Comparison of ENCODE assay signal across 20 cellular contexts in the genomic region with DNA sequence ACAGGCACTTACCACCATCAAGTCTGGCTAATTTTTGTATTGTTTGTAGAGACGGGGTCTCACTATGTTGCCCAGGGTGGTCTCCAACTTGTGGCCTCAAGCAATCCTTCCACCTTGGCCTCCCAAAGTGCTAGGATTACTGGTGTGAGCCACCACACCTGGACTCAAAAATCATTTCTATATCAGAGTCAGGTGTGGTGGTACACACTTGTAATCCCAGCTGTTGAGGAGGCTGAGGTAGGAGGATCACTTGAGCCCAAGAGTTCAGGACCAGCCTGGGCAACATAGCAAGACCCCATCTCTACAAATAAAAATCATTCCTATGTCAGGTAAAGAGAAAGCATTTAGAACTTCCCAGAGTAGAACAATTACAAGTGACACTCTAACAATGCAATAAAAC. TPM values are rescaled to one million over a fixed set of nuclear protein-coding genes. Genes with fewer than 3 reads are reported as not detected.
A peak's percentile ranks its signal among the peaks of the same experiment; 100 is the strongest.
DNase-seq lines count a peak whose midpoint lies in the region; ATAC-seq and TF ChIP-seq lines count a peak whose summit lies in the region.
"Had no signal": no experiment of that assay in that cellular context is flagged by ENCODE, and none has a peak within 500 bp of the region (broad histone marks: within the 10 kb centered on the region; RNA-seq: fewer than 3 reads in every experiment).

No MANE protein-coding gene starts in this region.

- no peak overlapping the region for H3K4me3 Mint-ChIP-seq in activated CD4-positive, alpha-beta T cell treated with anti-CD3 and anti-CD28 coated beads, Interleukin-2, amount 10 ng/mL, durations not matched to agents 7 days and 5 days
- peak overlapping the region in 1 of 3 donors; percentile 92 for H3K4me3 Mint-ChIP-seq in T-cell
- H3K4me3 Mint-ChIP-seq in dendritic cell treated with granulocyte-macrophage colony-stimulating factor and Interleukin-4, amounts not matched to agents 40 ng/mL and 50 ng/mL, for 4 days, result no peak overlapping the region
- H3K4me3 Mint-ChIP-seq: neural crest cell had no signal

- peaks cover 33% of the 10 kb centered on the region for H3K36me3 Mint-ChIP-seq in activated CD4-positive, alpha-beta T cell treated with anti-CD3 and anti-CD28 coated beads, Interleukin-2, amount 10 ng/mL, durations not matched to agents 7 days and 5 days (ENCODE audit: low read depth)
- peaks cover 16% of the 10 kb centered on the region for H3K36me3 Mint-ChIP-seq in T-cell
- peaks cover 70% of the 10 kb centered on the region for H3K36me3 Mint-ChIP-seq in dendritic cell treated with granulocyte-macrophage colony-stimulating factor and Interleukin-4, amounts not matched to agents 40 ng/mL and 50 ng/mL, for 4 days (ENCODE audit: low read depth)

- H3K9ac ChIP-seq in mammary epithelial cell (ENCODE audit: insufficient read depth, low read length), result no peak overlapping the region

- in situ Hi-C loops in mammary epithelial cell (cut with MboI; ENCODE audit: low sequenced_read_pairs in 2 of 2), result no loop called here

- peak overlapping the region; percentile 99 for H3K27ac Mint-ChIP-seq in activated CD4-positive, alpha-beta T cell treated with anti-CD3 and anti-CD28 coated beads, Interleukin-2, amount 10 ng/mL, durations not matched to agents 7 days and 5 days
- peak overlapping the region; percentile 99 for H3K27ac Mint-ChIP-seq in T-cell
- H3K27ac Mint-ChIP-seq in dendritic cell treated with granulocyte-macrophage colony-stimulating factor and Interleukin-4, amounts not matched to agents 40 ng/mL and 50 ng/mL, for 4 days, result peak overlapping the region; percentile 89

- H3K27ac ChIP-seq in stomach (peak overlapping the region in 3 of 5 donors; percentile 2 to 77 (median 77)), mammary epithelial cell (ENCODE audit: insufficient read depth, low read depth, low read length) (no peak overlapping the region)
- H3K27ac ChIP-seq: A549, epithelial cell of prostate had no signal

- dilution Hi-C loops in mammary epithelial cell (cut with HindIII; ENCODE audit: low sequenced_read_pairs), result no loop called here

- intact Hi-C loops in dendritic cell treated with granulocyte-macrophage colony-stimulating factor and Interleukin-4, amounts not matched to agents 40 ng/mL and 50 ng/mL, for 4 days (cut with micrococcal nuclease), result loop anchor here (2.0 kb wide), 1 partner anchor 13 kb away; no protein-coding TSS in a partner anchor
- intact Hi-C loops in stomach (cut with DNase I; ENCODE audit: low total_unique reads) (loop anchor here (10.0 kb wide), 1 partner anchor 49 kb away; a partner anchor contains a TSS), mammary epithelial cell (cut with micrococcal nuclease) (no loop called here)

- H3K27me3 Mint-ChIP-seq in activated CD4-positive, alpha-beta T cell treated with anti-CD3 and anti-CD28 coated beads, Interleukin-2, amount 10 ng/mL, durations not matched to agents 7 days and 5 days, result no peaks in the 10 kb centered on the region
- no peaks in the 10 kb centered on the region for H3K27me3 Mint-ChIP-seq in T-cell
- no peaks in the 10 kb centered on the region for H3K27me3 Mint-ChIP-seq in dendritic cell treated with granulocyte-macrophage colony-stimulating factor and Interleukin-4, amounts not matched to agents 40 ng/mL and 50 ng/mL, for 4 days

- no TSS peak for BruUV-seq in mammary epithelial cell (replicated peaks; lab: Mats Ljungman, UMichigan)

- H2AFZ ChIP-seq in mammary epithelial cell (ENCODE audit: low read depth, low read length), result no peak overlapping the region

- ATAC-seq in T-cell (replicated peaks in 1 of 4) (no peak), HG03469 (IDR thresholded peaks at IDR 0.05; ENCODE audit: unreplicated experiment) (no peak)
- ATAC-seq: A549; activated T-cell treated with anti-CD3 and anti-CD28 coated beads, Interleukin-2, amount 50 U/mL, for 4 hours; PC-3; right cardiac atrium had no signal

- H3K4me1 Mint-ChIP-seq in activated CD4-positive, alpha-beta T cell treated with anti-CD3 and anti-CD28 coated beads, Interleukin-2, amount 10 ng/mL, durations not matched to agents 7 days and 5 days, result peaks cover 63% of the 10 kb centered on the region
- peaks cover 48 to 68% (median 51%) of the 10 kb centered on the region in 3 donors for H3K4me1 Mint-ChIP-seq in T-cell
- peaks cover 88% of the 10 kb centered on the region for H3K4me1 Mint-ChIP-seq in dendritic cell treated with granulocyte-macrophage colony-stimulating factor and Interleukin-4, amounts not matched to agents 40 ng/mL and 50 ng/mL, for 4 days (ENCODE audit: low read depth)

- no peak for DNase-seq in activated CD4-positive, alpha-beta T cell treated with anti-CD3 and anti-CD28 coated beads, Interleukin-2, amount 10 ng/mL, durations not matched to agents 7 days and 5 days
- DNase-seq in activated CD4-positive, alpha-beta T cell treated with anti-CD3 and anti-CD28 coated beads for 48 hours, result no peak
- DNase-seq in T-cell, result no peak
- no peak for DNase-seq in stomach
- no peak for DNase-seq in kidney glomerular epithelial cell (lab: John Stamatoyannopoulos, UW)
- DNase-seq in mammary epithelial cell, result no peak
- DNase-seq: activated CD4-positive, CD25-positive, alpha-beta regulatory T cell; activated T-cell treated with anti-CD3 and anti-CD28 coated beads, Interleukin-2, amount 50 U/mL, for 4 hours; HCEC 1CT; NCI-H526 treated with DMSO at 0.1 percent for 48 hours; PC-3; right cardiac atrium; stimulated activated CD4-positive, alpha-beta T cell treated with anti-CD3 and anti-CD28 coated beads, Interleukin-1b, Interleukin-23, amount 100 ng/mL, for 48 hours had no signal

- H3K79me2 ChIP-seq in mammary epithelial cell (ENCODE audit: insufficient read depth, low read length), result peaks cover 33% of the 10 kb centered on the region

- H3K36me3 ChIP-seq in stomach (peaks cover 0 to 31% (median 17%) of the 10 kb centered on the region in 4 donors), mammary epithelial cell (ENCODE audit: insufficient read depth, low read length) (no peaks in the 10 kb centered on the region)

- CTCF ChIA-PET in activated CD4-positive, alpha-beta T cell treated with anti-CD3 and anti-CD28 coated beads, Interleukin-2, amount 10 ng/mL, durations not matched to agents 7 days and 5 days (lab: Charles Lee), result interaction anchor here (0.6 to 0.8 kb wide), 2 partner anchors 13 to 50 kb away, joined by 3 read pairs; no protein-coding TSS in a partner anchor
- CTCF ChIA-PET in T-cell (lab: Charles Lee), result interaction anchor here in 1 of 2 donors (0.7 kb wide), 1 partner anchor 1302 kb away, joined by 6 read pairs; no protein-coding TSS in a partner anchor
- CTCF ChIA-PET in mammary epithelial cell (lab: Charles Lee; ENCODE audit: low non-redundant PET), result no interaction called here

- no peaks in the 10 kb centered on the region for H3K27me3 ChIP-seq in stomach
- H3K27me3 ChIP-seq in mammary epithelial cell (ENCODE audit: insufficient read depth, low read length), result no peaks in the 10 kb centered on the region
- H3K27me3 ChIP-seq: tibial nerve had no signal

- H3K4me1 ChIP-seq in stomach, result peaks cover 0 to 49% (median 11%) of the 10 kb centered on the region in 4 donors
- peaks cover 17% of the 10 kb centered on the region for H3K4me1 ChIP-seq in mammary epithelial cell (ENCODE audit: insufficient read depth, low read length)

- H3K9me3 ChIP-seq in stomach (no peaks in the 10 kb centered on the region), mammary epithelial cell (replicated peaks; ENCODE audit: insufficient read depth, low read length) (no peaks in the 10 kb centered on the region)
- H3K9me3 ChIP-seq: A549 had no signal

- POLR2A ChIA-PET in activated CD4-positive, alpha-beta T cell treated with anti-CD3 and anti-CD28 coated beads, Interleukin-2, amount 10 ng/mL, durations not matched to agents 7 days and 5 days (lab: Charles Lee), result no interaction called here
- POLR2A ChIA-PET in T-cell (lab: Charles Lee), result interaction anchor here in 1 of 2 donors (0.6 kb wide), 1 partner anchor 40 kb away, joined by 6 read pairs; no protein-coding TSS in a partner anchor

- no peaks in the 10 kb centered on the region for H4K20me1 ChIP-seq in mammary epithelial cell (ENCODE audit: insufficient read depth, low read length)

- TF ChIP-seq CTCF in stomach (IDR thresholded peaks at IDR 0.05) (no peak), mammary epithelial cell (conservative IDR thresholded peaks at IDR 0.05 in 1 of 2, IDR thresholded peaks at IDR 0.05 in 1 of 2; ENCODE audit: extremely low read depth in 1 of 2, insufficient read depth in 1 of 2, low read depth in 1 of 2, low read length in 2 of 2) (no peak)

- TF ChIP-seq POLR2A in stomach (IDR thresholded peaks at IDR 0.05), result no peak

- H3K4me2 ChIP-seq in mammary epithelial cell (ENCODE audit: insufficient read depth, low read depth, low read length), result no peak overlapping the region
- H3K4me2 ChIP-seq: A549 had no signal

- TF ChIP-seq EP300 in stomach (IDR thresholded peaks at IDR 0.05), result no peak

- 86 to 100% (median 100%) methylated on average over 1 of the region's 1 CpG for WGBS in stomach, 5 donors
- 100% methylated on average over 1 of the region's 1 CpG for WGBS in mammary epithelial cell (ENCODE audit: low coverage, missing lambda C conversion rate)

- H3K4me3 ChIP-seq in stomach (no peak overlapping the region), mammary epithelial cell (replicated peaks in 1 of 3; ENCODE audit: insufficient read depth in 1 of 3, low read depth in 2 of 3, low read length in 3 of 3) (no peak overlapping the region)
- H3K4me3 ChIP-seq: A549, coronary artery, tibial nerve had no signal

- H3K9me3 Mint-ChIP-seq in activated CD4-positive, alpha-beta T cell treated with anti-CD3 and anti-CD28 coated beads, Interleukin-2, amount 10 ng/mL, durations not matched to agents 7 days and 5 days, result no peaks in the 10 kb centered on the region
- H3K9me3 Mint-ChIP-seq in T-cell, result no peaks in the 10 kb centered on the region
- H3K9me3 Mint-ChIP-seq in dendritic cell treated with granulocyte-macrophage colony-stimulating factor and Interleukin-4, amounts not matched to agents 40 ng/mL and 50 ng/mL, for 4 days, result no peaks in the 10 kb centered on the region
- H3K9me3 Mint-ChIP-seq: activated T-cell treated with anti-CD3 and anti-CD28 coated beads, Interleukin-2, amount 50 U/mL, for 4 hours; neural crest cell had no signal

RNA-seq across cellular contexts. Expression of a gene that starts 48.4 kb away (rescaled TPM):
- 100 to 1,000 TPM; 217 to 218 TPM for total RNA-seq in activated CD4-positive, alpha-beta T cell treated with anti-CD3 and anti-CD28 coated beads, Interleukin-2, amount 10 ng/mL, durations not matched to agents 7 days and 5 days
- total RNA-seq in T-cell (100 to 1,000 TPM; 185 to 220 (median 202) TPM), stomach (100 to 1,000 TPM in 3 of 5 donors, 10 to 100 TPM in 2; 43.0 to 265 (median 156) TPM), mammary epithelial cell (10 to 100 TPM; 61.2 to 64.5 TPM)
- polyA plus RNA-seq in stomach (10 to 100 TPM; 30.2 to 35.6 (median 30.6) TPM), mammary epithelial cell (37.8 TPM)
- 61.1 TPM for polyA minus RNA-seq in mammary epithelial cell

RNA-seq across cellular contexts. Expression of a gene that starts 48.8 kb away (rescaled TPM):
- total RNA-seq in activated CD4-positive, alpha-beta T cell treated with anti-CD3 and anti-CD28 coated beads, Interleukin-2, amount 10 ng/mL, durations not matched to agents 7 days and 5 days, result 10 to 100 TPM; 46.3 to 47.4 TPM
- total RNA-seq in T-cell (10 to 100 TPM; 16.6 to 20.4 (median 19.3) TPM), stomach (10 to 100 TPM in 1 of 5 donors, 1 to 10 TPM in 3, under 1 TPM in 1; 0.45 to 27.2 (median 8.3) TPM), mammary epithelial cell (10 to 100 TPM in 1 of 2 donors, 1 to 10 TPM in 1; 1.2 to 12.5 TPM)
- polyA plus RNA-seq in stomach (10 to 100 TPM in 1 of 3 donors, 1 to 10 TPM in 2; 9.2 to 11.9 (median 9.4) TPM), mammary epithelial cell (15.6 TPM)
- polyA minus RNA-seq in mammary epithelial cell, result 2.8 TPM
